Comparison of ENCODE assay signal across 1 cellular context in genomic region chr15:66959066-66959465, GRCh38.
TF ChIP-seq lines count a peak whose summit lies in the region.

No MANE protein-coding gene starts in this region.

TF ChIP-seq in H1, 55 proteins besides CTCF, POLR2A, EP300 and RAD21 (continued from another document):
- TF ChIP-seq BCL11A (IDR thresholded peaks at IDR 0.05; ENCODE audit: low read depth in 2 of 2, low read length in 2 of 2) (no peak), CEBPB (IDR thresholded peaks at IDR 0.05; ENCODE audit: low read depth, low read length) (no peak), SAP30 (IDR thresholded peaks at IDR 0.05; ENCODE audit: insufficient read depth, insufficient replicate concordance, low read length) (no peak), BACH1 (IDR thresholded peaks at IDR 0.05; ENCODE audit: low read length) (no peak), YY1 (IDR thresholded peaks at IDR 0.05; ENCODE audit: low read depth, low read length) (no peak)
